Comparison of ENCODE assay signal across 8 cellular contexts in genomic region chr11:3807856-3808845, GRCh38. TPM values are rescaled to one million over a fixed set of nuclear protein-coding genes. Genes with fewer than 3 reads are reported as not detected.
DNase-seq lines count a peak whose midpoint lies in the region; ATAC-seq and TF ChIP-seq lines count a peak whose summit lies in the region.

TSS of gene PGAP2 (plus strand) at chr11:3808560. CDS start at chr11:3811260, 2,700 bp downstream.

- H4K91ac ChIP-seq in neuronal stem cell (ENCODE audit: low read depth, low read length, poor library complexity), result no peak within 1 kb of the TSS

- no peak within 1 kb of the TSS for H3K4ac ChIP-seq in neuronal stem cell (ENCODE audit: low read length)

- peak within 1 kb of the TSS; percentile 25 for H2AK5ac ChIP-seq in neuronal stem cell (ENCODE audit: low read depth, low read length)

- peak; percentile 28 to 70 (median 59) for DNase-seq in CD8-positive, alpha-beta T cell
- DNase-seq in RPMI7951 (ENCODE audit: low read depth), result peak; percentile 35
- DNase-seq in activated gamma-delta T cell treated with anti-CD3 and anti-CD28 coated beads, Interleukin-2, amount 50 U/mL, for 16 hours (ENCODE audit: low read depth), result peak; percentile 41
- DNase-seq in neuronal stem cell (ENCODE audit: low spot score), result peak; percentile 64
- DNase-seq in type B pancreatic cell (ENCODE audit: extremely low spot score, unreplicated experiment), result peak; percentile 77

- peak; percentile 59 for TF ChIP-seq CTCF in CD8-positive, alpha-beta T cell (IDR thresholded peaks at IDR 0.05)
- peak in 3 of 4 experiments; percentile 48 to 74 (median 48) for TF ChIP-seq CTCF in gastroesophageal sphincter (IDR thresholded peaks at IDR 0.05)
- TF ChIP-seq CTCF in type B pancreatic cell (conservative IDR thresholded peaks at IDR 0.05), result peak; percentile 73

- H3K18ac ChIP-seq in neuronal stem cell (ENCODE audit: low read length), result peak within 1 kb of the TSS; percentile 99

- ATAC-seq in CD8-positive, alpha-beta T cell, result peak; percentile 71
- ATAC-seq in GM19438 (IDR thresholded peaks at IDR 0.05; ENCODE audit: low read depth, unreplicated experiment) (peak; percentile 79), gastroesophageal sphincter (peak; percentile 74)

- TF ChIP-seq POLR2A in gastroesophageal sphincter (IDR thresholded peaks at IDR 0.05), result no peak

- peak within 1 kb of the TSS; percentile 78 for H2BK120ac ChIP-seq in neuronal stem cell (ENCODE audit: low read depth, low read length)

- no peak within 1 kb of the TSS for H3K14ac ChIP-seq in neuronal stem cell (ENCODE audit: low read length)

- TF ChIP-seq EP300 in gastroesophageal sphincter (IDR thresholded peaks at IDR 0.05), result no peak

- intact Hi-C loops in CD8-positive, alpha-beta T cell (cut with DNase I, micrococcal nuclease), result loop anchor here (1.0 to 5.0 kb wide), 7 partner anchors 10 to 101 kb away; partner anchors contain the start of gene NUP98 (in 1 of the 2)

- peaks cover 15% of the 10 kb centered on the region for H3K4me1 Mint-ChIP-seq in CD8-positive, alpha-beta T cell (ENCODE audit: low read depth)
- H3K4me1 Mint-ChIP-seq in type B pancreatic cell (ENCODE audit: unreplicated experiment), result peaks cover 24% of the 10 kb centered on the region

- peak within 1 kb of the TSS; percentile 91 for H3K27ac Mint-ChIP-seq in CD8-positive, alpha-beta T cell
- H3K27ac Mint-ChIP-seq in type B pancreatic cell, result peak within 1 kb of the TSS; percentile 94

- peak within 1 kb of the TSS; percentile 81 for H2BK15ac ChIP-seq in neuronal stem cell (ENCODE audit: low read length)

- H3K27ac ChIP-seq in CD8-positive, alpha-beta T cell (ENCODE audit: low read depth, low read length), result peak within 1 kb of the TSS; percentile 49
- peak within 1 kb of the TSS; percentile 63; the same call in 1 of the 2 replicates for H3K27ac ChIP-seq in HUES6 (ENCODE audit: low read depth, low read length)
- peak within 1 kb of the TSS in 3 of 4 donors; percentile 11 to 67 (median 28) for H3K27ac ChIP-seq in gastroesophageal sphincter
- no peak within 1 kb of the TSS for H3K27ac ChIP-seq in neuronal stem cell (replicated peaks; ENCODE audit: low read length)

- peak within 1 kb of the TSS; percentile 71 for H3K4me3 ChIP-seq in CD8-positive, alpha-beta T cell (ENCODE audit: low read depth, low read length)
- H3K4me3 ChIP-seq in HUES6 (ENCODE audit: low read depth, low read length) (peak within 1 kb of the TSS; percentile 92), gastroesophageal sphincter (peak within 1 kb of the TSS; percentile 46 to 78), neuronal stem cell (ENCODE audit: low read length in 2 of 2) (peak within 1 kb of the TSS; percentile 73 to 94)

- H3K23ac ChIP-seq in neuronal stem cell (ENCODE audit: low read depth, low read length, poor library complexity), result peak within 1 kb of the TSS; percentile 82

- peak within 1 kb of the TSS; percentile 99 for H2AFZ ChIP-seq in neuronal stem cell (ENCODE audit: low read length)

- peaks cover 5% of the 10 kb centered on the region for H3K36me3 Mint-ChIP-seq in CD8-positive, alpha-beta T cell
- H3K36me3 Mint-ChIP-seq in type B pancreatic cell, result no peaks in the 10 kb centered on the region

- H3K4me2 ChIP-seq in neuronal stem cell (ENCODE audit: insufficient read depth, low read length, poor library complexity, severe bottlenecking), result peak within 1 kb of the TSS; percentile 95

- H3K27me3 Mint-ChIP-seq in CD8-positive, alpha-beta T cell (ENCODE audit: low read depth), result no peaks in the 10 kb centered on the region
- no peaks in the 10 kb centered on the region for H3K27me3 Mint-ChIP-seq in type B pancreatic cell

- H3K36me3 ChIP-seq in CD8-positive, alpha-beta T cell (ENCODE audit: insufficient read depth, low read length), result no peaks in the 10 kb centered on the region
- H3K36me3 ChIP-seq in HUES6 (ENCODE audit: control insufficient read depth, insufficient read depth, low read length) (0 out of 2 replicates have a peak, but pooled peaks cover 4% of the 10 kb centered on the region), gastroesophageal sphincter (no peaks in the 10 kb centered on the region), neuronal stem cell (replicated peaks in 1 of 2; ENCODE audit: control insufficient read depth in 2 of 2, insufficient read depth in 2 of 2, low read length in 2 of 2) (peaks cover 0 to 8% of the 10 kb centered on the region in 2 donors)

- WGBS in gastroesophageal sphincter (ENCODE audit: low coverage in 1 of 2), 2 donors, result 0 to 2% methylated on average over 11 to 16 of the region's 53 CpGs
- WGBS in neuronal stem cell (ENCODE audit: extremely low coverage in 2 of 2, insufficient read length in 2 of 2, insufficient replicate concordance in 1 of 2), 2 donors, result no CpG with 5 or more reads among the region's 53 CpGs

- POLR2A ChIA-PET in CD8-positive, alpha-beta T cell (lab: Charles Lee), result interaction anchor here (0.6 to 3.6 kb wide), 11 partner anchors 11 to 264 kb away, joined by 3 to 30 read pairs (median 4); partner anchors contain the start of genes NUP98, RHOG and STIM1

- no peak within 1 kb of the TSS for H2BK5ac ChIP-seq in neuronal stem cell (ENCODE audit: low read length)

- H2BK12ac ChIP-seq in neuronal stem cell (ENCODE audit: low read length), result no peak within 1 kb of the TSS

- peaks cover 5% of the 10 kb centered on the region for H3K4me1 ChIP-seq in CD8-positive, alpha-beta T cell (ENCODE audit: insufficient read depth, low read length)
- H3K4me1 ChIP-seq in HUES6 (ENCODE audit: control insufficient read depth, insufficient read depth, low read length) (peaks cover 3% of the 10 kb centered on the region; the same call in 1 of the 2 replicates), gastroesophageal sphincter (peaks cover 0 to 20% (median 0%) of the 10 kb centered on the region in 3 donors), neuronal stem cell (ENCODE audit: control insufficient read depth in 2 of 2, insufficient read depth in 1 of 2, low read depth in 1 of 2, low read length in 2 of 2) (peaks cover 2 to 9% of the 10 kb centered on the region in 2 donors)

- no peaks in the 10 kb centered on the region for H3K27me3 ChIP-seq in CD8-positive, alpha-beta T cell (ENCODE audit: insufficient read depth, low read length)
- no peaks in the 10 kb centered on the region for H3K27me3 ChIP-seq in HUES6 (ENCODE audit: control insufficient read depth, insufficient read depth, low read length)
- H3K27me3 ChIP-seq in gastroesophageal sphincter, result no peaks in the 10 kb centered on the region
- H3K27me3 ChIP-seq in neuronal stem cell (ENCODE audit: control insufficient read depth in 3 of 3, insufficient read depth in 3 of 3, low read depth in 1 of 3, low read length in 3 of 3), result no peaks in the 10 kb centered on the region

- CTCF ChIA-PET in CD8-positive, alpha-beta T cell (lab: Charles Lee), result interaction anchor here (0.6 to 5.0 kb wide), 31 partner anchors 9 to 273 kb away, joined by 3 to 48 read pairs (median 5); partner anchors contain the start of genes NUP98 and STIM1

- H4K8ac ChIP-seq in neuronal stem cell (ENCODE audit: low read depth, low read length), result no peak within 1 kb of the TSS

- peak within 1 kb of the TSS; percentile 97 for H3K4me3 Mint-ChIP-seq in CD8-positive, alpha-beta T cell
- H3K4me3 Mint-ChIP-seq in type B pancreatic cell, result peak within 1 kb of the TSS; percentile 95

- H3K9me3 Mint-ChIP-seq in CD8-positive, alpha-beta T cell, result no peaks in the 10 kb centered on the region
- no peaks in the 10 kb centered on the region for H3K9me3 Mint-ChIP-seq in type B pancreatic cell

- H3K9me3 ChIP-seq in CD8-positive, alpha-beta T cell (ENCODE audit: low read length), result no peaks in the 10 kb centered on the region
- H3K9me3 ChIP-seq in HUES6 (ENCODE audit: control insufficient read depth, insufficient read depth, low read depth, low read length) (no peaks in the 10 kb centered on the region), gastroesophageal sphincter (no peaks in the 10 kb centered on the region), neuronal stem cell (replicated peaks in 1 of 2; ENCODE audit: control insufficient read depth in 2 of 2, insufficient read depth in 1 of 2, low read depth in 1 of 2, low read length in 2 of 2) (no peaks in the 10 kb centered on the region)

- H3K9ac ChIP-seq in HUES6 (ENCODE audit: low read length), result peak within 1 kb of the TSS; percentile 74
- peak within 1 kb of the TSS; percentile 91 for H3K9ac ChIP-seq in neuronal stem cell (ENCODE audit: low read depth, low read length, poor library complexity)

- H3K79me1 ChIP-seq in neuronal stem cell (ENCODE audit: low read depth, low read length), result peaks cover 6% of the 10 kb centered on the region

RNA-seq across cellular contexts. Expression of gene PGAP2, which starts in this region (rescaled TPM):
- total RNA-seq in CD8-positive, alpha-beta T cell, result 10 to 100 TPM; 16.3 to 18.5 TPM
- total RNA-seq in RPMI7951 (2014; rRNA removed; shearing (Covaris generic)), result 7.6 and 9.0 TPM in 2 replicates
- total RNA-seq in gastroesophageal sphincter (10 to 100 TPM in 1 of 4 donors, 1 to 10 TPM in 3; 4.2 to 12.0 (median 5.1) TPM), type B pancreatic cell (ENCODE audit: low replicate concordance) (42.3 and 43.1 TPM in 2 replicates)
- 33.5 TPM for polyA plus RNA-seq in neuronal stem cell (2013, experiment 1 of 2)
- 32.9 TPM for polyA plus RNA-seq in neuronal stem cell (2013, experiment 2 of 2)
